Comparison of ENCODE assay signal across 6 cellular contexts in genomic region chr2:83744830-83745229, GRCh38.
"Had no signal": no experiment of that assay in that cellular context is flagged by ENCODE, and none has a peak within 500 bp of the region (broad histone marks: within the 10 kb centered on the region; RNA-seq: fewer than 3 reads in every experiment).

No MANE protein-coding gene starts in this region.

- H3K4me3 Mint-ChIP-seq: H9 had no signal

- ATAC-seq: K562 had no signal

- H3K4me3 ChIP-seq: GM23248, K562 had no signal

- DNase-seq: GM23248, H9, HCEC 1CT, IMR-90 had no signal

- H3K27ac ChIP-seq: GM23248, HL-60 had no signal

- H3K9ac ChIP-seq: GM23248 had no signal

- H2AFZ ChIP-seq: GM23248 had no signal
